Comparison of ENCODE assay signal across 21 cellular contexts in the genomic region with DNA sequence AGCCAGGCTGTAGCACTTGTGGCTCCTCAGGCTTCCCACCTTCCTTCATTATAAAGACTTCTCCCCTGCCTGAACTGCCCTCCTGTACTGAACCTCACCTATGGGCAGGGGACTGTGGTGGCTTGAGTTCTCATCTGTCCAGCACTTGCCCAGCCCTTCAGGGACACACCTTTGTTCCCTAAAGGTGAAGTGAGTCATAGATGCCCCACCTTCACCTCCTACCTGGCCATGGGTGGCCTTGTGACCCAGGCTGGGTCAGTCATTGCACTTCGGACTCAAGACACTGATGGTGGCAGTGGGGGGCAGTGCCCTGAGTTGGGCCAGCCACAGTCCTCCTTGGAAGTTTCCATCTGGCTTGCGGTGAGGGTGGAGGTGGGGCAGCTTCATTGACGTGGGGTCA. TPM values are rescaled to one million over a fixed set of nuclear protein-coding genes. Genes with fewer than 3 reads are reported as not detected.
DNase-seq lines count a peak whose midpoint lies in the region; ATAC-seq, FAIRE-seq and TF ChIP-seq lines count a peak whose summit lies in the region.
"Had no signal": no experiment of that assay in that cellular context is flagged by ENCODE, and none has a peak within 500 bp of the region (broad histone marks: within the 10 kb centered on the region; RNA-seq: fewer than 3 reads in every experiment).

No MANE protein-coding gene starts in this region.

- 0 out of 2 replicates have a peak overlapping the region, but pooled peaks have one; percentile 18 for H3K27ac ChIP-seq in BLaER1
- H3K27ac ChIP-seq in HCT116 (ENCODE audit: low read depth, low read length), result no peak overlapping the region; the same call in 1 of the 2 replicates
- H3K27ac ChIP-seq in left ventricle myocardium inferior (replicated peaks), result no peak overlapping the region
- H3K27ac ChIP-seq: C4-2B had no signal

- no TSS peak for BruUV-seq in HCT116 (replicated peaks; lab: Mats Ljungman, UMichigan)

- H3K4me3 ChIP-seq in BLaER1, result no peak overlapping the region
- no peak overlapping the region for H3K4me3 ChIP-seq in HCT116 (replicated peaks in 1 of 2; ENCODE audit: low read depth in 1 of 2, low read length in 2 of 2)
- H3K4me3 ChIP-seq in mucosa of descending colon, result no peak overlapping the region
- H3K4me3 ChIP-seq in left ventricle myocardium inferior, result no peak overlapping the region
- H3K4me3 ChIP-seq: HAP-1 had no signal

- intact Hi-C loops in HCT116 (cut with micrococcal nuclease) (no loop called here), mucosa of descending colon (cut with DNase I, micrococcal nuclease) (no loop called here), left ventricle myocardium inferior (cut with micrococcal nuclease) (loop anchor here (5.0 kb wide), 1 partner anchor 132 kb away; no protein-coding TSS in a partner anchor)
- intact Hi-C loops in dendritic cell treated with granulocyte-macrophage colony-stimulating factor and Interleukin-4, amounts not matched to agents 40 ng/mL and 50 ng/mL, for 4 days (cut with micrococcal nuclease), result no loop called here

- no peak for DNase-seq in HCT116 (ENCODE audit: low read depth, low spot score)
- DNase-seq in mucosa of descending colon, result no peak
- no peak for DNase-seq in GM12891 (ENCODE audit: insufficient read length, low spot score)
- DNase-seq in urothelium cell line (ENCODE audit: low spot score), result no peak
- no peak for DNase-seq in cerebellum (ENCODE audit: low spot score)
- no peak for DNase-seq in left ventricle myocardium inferior
- DNase-seq: 8988T; Caco-2; CD4-positive, alpha-beta T cell; GDM1; GOT3; KBM-7 had no signal

- H3K4me1 ChIP-seq in BLaER1 (peaks cover 75% of the 10 kb centered on the region), HCT116 (ENCODE audit: control insufficient read depth in 1 of 2, insufficient read depth in 2 of 2, low read length in 2 of 2) (peaks cover 7 to 22% of the 10 kb centered on the region in 2 experiments; a peak in 3 of 4 replicates), mucosa of descending colon (ENCODE audit: low read depth) (no peaks in the 10 kb centered on the region), left ventricle myocardium inferior (peaks cover 32% of the 10 kb centered on the region)

- peak overlapping the region; percentile 23 for H3K27ac Mint-ChIP-seq in dendritic cell treated with granulocyte-macrophage colony-stimulating factor and Interleukin-4, amounts not matched to agents 40 ng/mL and 50 ng/mL, for 4 days
- H3K27ac Mint-ChIP-seq: CD4-positive, alpha-beta T cell; IgD-negative memory B cell had no signal

- H3K36me3 Mint-ChIP-seq in dendritic cell treated with granulocyte-macrophage colony-stimulating factor and Interleukin-4, amounts not matched to agents 40 ng/mL and 50 ng/mL, for 4 days (ENCODE audit: low read depth), result no peaks in the 10 kb centered on the region
- H3K36me3 Mint-ChIP-seq: IgD-negative memory B cell had no signal

- POLR2A ChIA-PET in HCT116 (lab: Charles Lee), result no interaction called here

- ATAC-seq in HCT116, result no peak
- ATAC-seq in mucosa of descending colon, result peak; percentile 49

- CTCF ChIA-PET in HCT116 (lab: Charles Lee), result interaction anchor here (1.6 kb wide), 1 partner anchor 18 kb away, joined by 8 read pairs; no protein-coding TSS in a partner anchor

- H3K9me3 Mint-ChIP-seq in dendritic cell treated with granulocyte-macrophage colony-stimulating factor and Interleukin-4, amounts not matched to agents 40 ng/mL and 50 ng/mL, for 4 days, result no peaks in the 10 kb centered on the region
- H3K9me3 Mint-ChIP-seq: CD4-positive, alpha-beta T cell; IgD-negative memory B cell had no signal

- no peak overlapping the region for H3K9ac ChIP-seq in BLaER1
- no peak overlapping the region for H3K9ac ChIP-seq in HCT116 (ENCODE audit: low read length)

- H4K20me1 ChIP-seq in BLaER1, result peaks cover 4% of the 10 kb centered on the region
- no peaks in the 10 kb centered on the region for H4K20me1 ChIP-seq in HCT116 (ENCODE audit: insufficient read depth)

- H3K9me3 ChIP-seq in BLaER1, result no peaks in the 10 kb centered on the region
- no peaks in the 10 kb centered on the region for H3K9me3 ChIP-seq in HCT116 (ENCODE audit: control insufficient read depth in 1 of 2, insufficient read depth in 1 of 2, low read depth in 1 of 2, low read length in 2 of 2)
- no peaks in the 10 kb centered on the region for H3K9me3 ChIP-seq in mucosa of descending colon
- H3K9me3 ChIP-seq in left ventricle myocardium inferior (replicated peaks), result no peaks in the 10 kb centered on the region
- H3K9me3 ChIP-seq: Caco-2, HAP-1 had no signal

- RAD21 ChIA-PET in HCT116 (lab: Charles Lee; ENCODE audit: low non-redundant PET in 1 of 2, low total read pairs in 2 of 2, uncharacterized antibody in 2 of 2, unreplicated experiment in 2 of 2), result no interaction called here

- no peak overlapping the region for H3K4me3 Mint-ChIP-seq in dendritic cell treated with granulocyte-macrophage colony-stimulating factor and Interleukin-4, amounts not matched to agents 40 ng/mL and 50 ng/mL, for 4 days
- H3K4me3 Mint-ChIP-seq: B cell; CD4-positive, alpha-beta T cell; IgD-negative memory B cell had no signal

- H3K79me2 ChIP-seq in HCT116 (ENCODE audit: insufficient read depth, low read length), result no peaks in the 10 kb centered on the region

- H3K4me1 Mint-ChIP-seq in dendritic cell treated with granulocyte-macrophage colony-stimulating factor and Interleukin-4, amounts not matched to agents 40 ng/mL and 50 ng/mL, for 4 days (ENCODE audit: low read depth), result peaks cover 22% of the 10 kb centered on the region

- peaks cover 56% of the 10 kb centered on the region for H3K27me3 Mint-ChIP-seq in dendritic cell treated with granulocyte-macrophage colony-stimulating factor and Interleukin-4, amounts not matched to agents 40 ng/mL and 50 ng/mL, for 4 days

- no peaks in the 10 kb centered on the region for H3K9me2 ChIP-seq in HCT116 (ENCODE audit: insufficient read depth)

- FAIRE-seq in GM12891 (lab: Jason Lieb, UNC), result no peak
- FAIRE-seq in urothelium cell line (lab: Jason Lieb, UNC), result no peak
- FAIRE-seq: D721Med, HTR-8/SVneo had no signal

- no peak overlapping the region for H2AFZ ChIP-seq in HCT116 (ENCODE audit: low read depth, low read length, poor library complexity, severe bottlenecking)

- H3K4me2 ChIP-seq in BLaER1 (peak overlapping the region; percentile 13; the same call in 1 of the 2 replicates), HCT116 (ENCODE audit: low read length) (peak overlapping the region; percentile 53)

- TF ChIP-seq POLR2A in HCT116 (IDR thresholded peaks at IDR 0.05; ENCODE audit: borderline replicate concordance, extremely low read depth, insufficient read depth, insufficient read length) (no peak), GM12891 (IDR thresholded peaks at IDR 0.05; ENCODE audit: low read depth, low read length) (no peak)

- H3K27me3 ChIP-seq in BLaER1 (no peaks in the 10 kb centered on the region), HCT116 (ENCODE audit: insufficient read depth, low read length) (no peaks in the 10 kb centered on the region), left ventricle myocardium inferior (ENCODE audit: low read depth) (peaks cover 9% of the 10 kb centered on the region)

- H3K36me3 ChIP-seq in BLaER1, result no peaks in the 10 kb centered on the region
- no peaks in the 10 kb centered on the region for H3K36me3 ChIP-seq in HCT116 (ENCODE audit: control insufficient read depth in 1 of 2, insufficient read depth in 2 of 2, low read length in 2 of 2)
- no peaks in the 10 kb centered on the region for H3K36me3 ChIP-seq in mucosa of descending colon (ENCODE audit: low read depth)
- H3K36me3 ChIP-seq in left ventricle myocardium inferior, result no peaks in the 10 kb centered on the region
- H3K36me3 ChIP-seq: HAP-1 had no signal

- TF ChIP-seq CTCF in HCT116 (IDR thresholded peaks at IDR 0.05 in 2 of 3, conservative IDR thresholded peaks at IDR 0.05 in 1 of 3; ENCODE audit: borderline replicate concordance in 1 of 3, insufficient read depth in 1 of 3, low read depth in 2 of 3, low read length in 2 of 3) (no peak), mucosa of descending colon (IDR thresholded peaks at IDR 0.05) (no peak), left ventricle myocardium inferior (IDR thresholded peaks at IDR 0.05; ENCODE audit: borderline replicate concordance) (no peak)

- no peak for TF ChIP-seq RAD21 in HCT116 (IDR thresholded peaks at IDR 0.05; ENCODE audit: low read depth)

TF ChIP-seq in HCT116, 20 proteins besides CTCF, POLR2A, EP300 and RAD21:
- no peak for TF ChIP-seq CBX3 (IDR thresholded peaks at IDR 0.05; ENCODE audit: low read depth)
TF ChIP-seq in HCT116: peak in this region for 0.

TF ChIP-seq in GM12891, 5 proteins besides CTCF, POLR2A, EP300 and RAD21:
- TF ChIP-seq SPI1 (IDR thresholded peaks at IDR 0.05; ENCODE audit: low read depth, low read length) (no peak), PAX5 (IDR thresholded peaks at IDR 0.05; ENCODE audit: insufficient read depth, low read length, severe bottlenecking) (no peak), TAF1 (IDR thresholded peaks at IDR 0.05; ENCODE audit: low read depth, low read length) (no peak), POU2F2 (IDR thresholded peaks at IDR 0.05; ENCODE audit: low read depth, low read length) (no peak)

RNA-seq across cellular contexts. Expression of a gene that starts 26.1 kb away (rescaled TPM):
- 0.79 TPM for total RNA-seq in HCT116 (2021; ENCODE audit: unreplicated experiment)
- polyA plus RNA-seq in HCT116 (2012), result 0.25 and 0.29 TPM in 2 replicates
- total RNA-seq in mucosa of descending colon, result under 1 TPM in 2 of 3 donors, not detected in 1; 0.07 to 0.25 TPM
- polyA plus RNA-seq in GM12891 (2012; ENCODE audit: low read depth, missing spikeins), result 0.08 TPM
- 16.7 TPM for total RNA-seq in cerebellum
- total RNA-seq in left ventricle myocardium inferior, result not detected
- polyA plus RNA-seq: AG04450, IgD-negative memory B cell had no signal
